ENCODE assay signal across 17 cellular contexts in the genomic region with DNA sequence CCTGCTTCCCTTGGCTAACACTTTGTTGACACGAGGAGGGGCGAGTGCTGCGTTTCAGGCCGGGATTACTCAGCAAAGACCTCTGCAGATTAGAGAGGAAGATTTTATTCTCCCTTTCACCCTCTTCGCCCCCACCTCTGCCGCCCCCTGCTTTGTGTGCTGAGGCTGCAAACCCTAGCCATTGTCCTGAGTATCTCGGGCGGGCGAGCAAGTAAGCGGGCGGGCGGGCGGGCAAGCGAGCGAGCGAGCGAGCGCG. TPM values are rescaled to one million over a fixed set of nuclear protein-coding genes. Genes with fewer than 3 reads are reported as not detected.
DNase-seq lines count a peak whose midpoint lies in the region; ATAC-seq and TF ChIP-seq lines count a peak whose summit lies in the region.
"Had no signal": no experiment of that assay in that cellular context is flagged by ENCODE, and none has a peak within 500 bp of the region (broad histone marks: within the 10 kb centered on the region; RNA-seq: fewer than 3 reads in every experiment).

No MANE protein-coding gene starts in this region.

- H3K27me3 ChIP-seq in psoas muscle (ENCODE audit: insufficient read depth in 3 of 3, low read length in 2 of 3) = peaks cover 12 to 58% (median 16%) of the 10 kb centered on the region in 3 donors

- H3K4me3 Mint-ChIP-seq in WTC11 = peak overlapping the region; percentile 85
- H3K4me3 Mint-ChIP-seq in natural killer cell = no peak overlapping the region
- H3K4me3 Mint-ChIP-seq: activated CD4-positive, alpha-beta memory T cell treated with anti-CD3 and anti-CD28 coated beads, Interleukin-2, amount 10 ng/mL, durations not matched to agents 7 days and 5 days; stimulated activated naive CD8-positive, alpha-beta T cell treated with anti-CD3 and anti-CD28 coated beads, Interleukin-15, Interleukin-2, amounts not matched to agents 100 ng/mL and 50 ng/mL, for 24 hours had no signal

- no peak for DNase-seq in HFF-Myc (ENCODE audit: extremely low read depth, low read depth)
- peak; percentile 27 for DNase-seq in WTC11 (ENCODE audit: low spot score)
- no peak for DNase-seq in psoas muscle
- DNase-seq in natural killer cell = no peak
- no peak for DNase-seq in T-helper 1 cell
- DNase-seq in mesenteric fat pad (ENCODE audit: low spot score) = no peak
- DNase-seq: activated CD4-positive, alpha-beta memory T cell treated with anti-CD3 and anti-CD28 coated beads, Interleukin-2, amount 10 ng/mL, durations not matched to agents 7 days and 5 days; NCI-H1105; NCI-H345; stimulated activated CD4-positive, alpha-beta T cell treated with anti-CD3 and anti-CD28 coated beads, Interleukin-12 subunit alpha, Interleukin-12 subunit beta, amount 100 ng/mL, for 4 hours had no signal

- H3K27me3 Mint-ChIP-seq in WTC11 (ENCODE audit: low read depth) (peaks cover 100% of the 10 kb centered on the region), natural killer cell (ENCODE audit: low read depth in 2 of 2) (peaks cover 53 to 61% of the 10 kb centered on the region in 2 donors)

- WGBS in psoas muscle, 3 donors = 2 to 8% (median 3%) methylated on average over 19 of the region's 19 CpGs

- H3K27ac Mint-ChIP-seq in WTC11 (no peak overlapping the region), natural killer cell (no peak overlapping the region)
- H3K27ac Mint-ChIP-seq: activated CD4-positive, alpha-beta memory T cell treated with anti-CD3 and anti-CD28 coated beads, Interleukin-2, amount 10 ng/mL, durations not matched to agents 7 days and 5 days; CD14-positive monocyte; stimulated activated naive CD8-positive, alpha-beta T cell treated with anti-CD3 and anti-CD28 coated beads, Interleukin-15, Interleukin-2, amounts not matched to agents 100 ng/mL and 50 ng/mL, for 24 hours had no signal

- H3K36me3 Mint-ChIP-seq in WTC11 = no peaks in the 10 kb centered on the region
- H3K36me3 Mint-ChIP-seq in natural killer cell = peaks cover 23% of the 10 kb centered on the region
- H3K36me3 Mint-ChIP-seq: CD14-positive monocyte had no signal

- H3K4me1 ChIP-seq in psoas muscle = no peaks in the 10 kb centered on the region
- H3K4me1 ChIP-seq: left lung had no signal

- H3K9me3 ChIP-seq in iPS-18c (ENCODE audit: control insufficient read depth, insufficient read depth, low read length) = no peaks in the 10 kb centered on the region
- no peaks in the 10 kb centered on the region for H3K9me3 ChIP-seq in psoas muscle
- H3K9me3 ChIP-seq: left lung had no signal

- ATAC-seq in WTC11 (peak; percentile 1; the same call in 1 of the 2 replicates), psoas muscle (no peak), natural killer cell (no peak), GM21717 (IDR thresholded peaks at IDR 0.05; ENCODE audit: unreplicated experiment) (no peak)
- ATAC-seq: esophagus mucosa, left lung had no signal

- no peaks in the 10 kb centered on the region for H3K36me3 ChIP-seq in psoas muscle (ENCODE audit: insufficient read depth in 1 of 2, low read depth in 1 of 2)
- H3K36me3 ChIP-seq: left lung had no signal

- no peak for TF ChIP-seq CTCF in HFF-Myc (IDR thresholded peaks at IDR 0.05; ENCODE audit: low read depth, low read length, missing control alignments)
- TF ChIP-seq CTCF in WTC11 (IDR thresholded peaks at IDR 0.05) = no peak
- no peak for TF ChIP-seq CTCF in psoas muscle (IDR thresholded peaks at IDR 0.05)
- TF ChIP-seq CTCF in natural killer cell (IDR thresholded peaks at IDR 0.05) = no peak

- POLR2A ChIA-PET in WTC11 (lab: Charles Lee) = no interaction called here

- intact Hi-C loops in psoas muscle (cut with DNase I) = no loop called here
- intact Hi-C loops in natural killer cell (cut with micrococcal nuclease) = no loop called here

- no peaks in the 10 kb centered on the region for H3K9me3 Mint-ChIP-seq in WTC11
- peaks cover 0 to 2% of the 10 kb centered on the region in 2 donors for H3K9me3 Mint-ChIP-seq in natural killer cell
- H3K9me3 Mint-ChIP-seq: activated CD4-positive, alpha-beta memory T cell treated with anti-CD3 and anti-CD28 coated beads, Interleukin-2, amount 10 ng/mL, durations not matched to agents 7 days and 5 days had no signal

- H3K27ac ChIP-seq in psoas muscle = no peak overlapping the region
- H3K27ac ChIP-seq: left lung had no signal

- CTCF ChIA-PET in WTC11 (lab: Charles Lee) = no interaction called here

- peak overlapping the region; percentile 75 for H3K4me3 ChIP-seq in HFF-Myc (replicated peaks; ENCODE audit: low read depth, low read length)
- peak overlapping the region; percentile 40; the same call in 1 of the 2 replicates for H3K4me3 ChIP-seq in iPS-18c (ENCODE audit: insufficient read depth, low read depth, low read length)
- H3K4me3 ChIP-seq in psoas muscle = peak overlapping the region; percentile 44
- H3K4me3 ChIP-seq: left lung had no signal

- peaks cover 78% of the 10 kb centered on the region for H3K4me1 Mint-ChIP-seq in WTC11
- no peaks in the 10 kb centered on the region for H3K4me1 Mint-ChIP-seq in natural killer cell
- H3K4me1 Mint-ChIP-seq: CD14-positive monocyte had no signal

TF ChIP-seq in WTC11, 78 proteins besides CTCF, POLR2A, EP300 and RAD21 (continues in another document):
- TF ChIP-seq ATF2 (CRISPR knock-in tag; IDR thresholded peaks at IDR 0.05; ENCODE audit: borderline replicate concordance, low read depth) (no peak), JAZF1 (CRISPR knock-in tag; IDR thresholded peaks at IDR 0.05) (no peak), KAT7 (CRISPR knock-in tag; IDR thresholded peaks at IDR 0.05; ENCODE audit: borderline replicate concordance) (no peak), TEAD4 (CRISPR knock-in tag; IDR thresholded peaks at IDR 0.05) (no peak), RELA (CRISPR knock-in tag; IDR thresholded peaks at IDR 0.05; ENCODE audit: borderline replicate concordance) (no peak)
- TF ChIP-seq, protein P1, sequence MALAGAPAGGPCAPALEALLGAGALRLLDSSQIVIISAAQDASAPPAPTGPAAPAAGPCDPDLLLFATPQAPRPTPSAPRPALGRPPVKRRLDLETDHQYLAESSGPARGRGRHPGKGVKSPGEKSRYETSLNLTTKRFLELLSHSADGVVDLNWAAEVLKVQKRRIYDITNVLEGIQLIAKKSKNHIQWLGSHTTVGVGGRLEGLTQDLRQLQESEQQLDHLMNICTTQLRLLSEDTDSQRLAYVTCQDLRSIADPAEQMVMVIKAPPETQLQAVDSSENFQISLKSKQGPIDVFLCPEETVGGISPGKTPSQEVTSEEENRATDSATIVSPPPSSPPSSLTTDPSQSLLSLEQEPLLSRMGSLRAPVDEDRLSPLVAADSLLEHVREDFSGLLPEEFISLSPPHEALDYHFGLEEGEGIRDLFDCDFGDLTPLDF (CRISPR knock-in tag; IDR thresholded peaks at IDR 0.05) = no peak
- TF ChIP-seq, protein P2, sequence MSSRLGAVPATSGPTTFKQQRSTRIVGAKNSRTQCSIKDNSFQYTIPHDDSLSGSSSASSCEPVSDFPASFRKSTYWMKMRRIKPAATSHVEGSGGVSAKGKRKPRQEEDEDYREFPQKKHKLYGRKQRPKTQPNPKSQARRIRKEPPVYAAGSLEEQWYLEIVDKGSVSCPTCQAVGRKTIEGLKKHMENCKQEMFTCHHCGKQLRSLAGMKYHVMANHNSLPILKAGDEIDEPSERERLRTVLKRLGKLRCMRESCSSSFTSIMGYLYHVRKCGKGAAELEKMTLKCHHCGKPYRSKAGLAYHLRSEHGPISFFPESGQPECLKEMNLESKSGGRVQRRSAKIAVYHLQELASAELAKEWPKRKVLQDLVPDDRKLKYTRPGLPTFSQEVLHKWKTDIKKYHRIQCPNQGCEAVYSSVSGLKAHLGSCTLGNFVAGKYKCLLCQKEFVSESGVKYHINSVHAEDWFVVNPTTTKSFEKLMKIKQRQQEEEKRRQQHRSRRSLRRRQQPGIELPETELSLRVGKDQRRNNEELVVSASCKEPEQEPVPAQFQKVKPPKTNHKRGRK (CRISPR knock-in tag; IDR thresholded peaks at IDR 0.05; ENCODE audit: borderline replicate concordance) = no peak
- TF ChIP-seq, protein P3, sequence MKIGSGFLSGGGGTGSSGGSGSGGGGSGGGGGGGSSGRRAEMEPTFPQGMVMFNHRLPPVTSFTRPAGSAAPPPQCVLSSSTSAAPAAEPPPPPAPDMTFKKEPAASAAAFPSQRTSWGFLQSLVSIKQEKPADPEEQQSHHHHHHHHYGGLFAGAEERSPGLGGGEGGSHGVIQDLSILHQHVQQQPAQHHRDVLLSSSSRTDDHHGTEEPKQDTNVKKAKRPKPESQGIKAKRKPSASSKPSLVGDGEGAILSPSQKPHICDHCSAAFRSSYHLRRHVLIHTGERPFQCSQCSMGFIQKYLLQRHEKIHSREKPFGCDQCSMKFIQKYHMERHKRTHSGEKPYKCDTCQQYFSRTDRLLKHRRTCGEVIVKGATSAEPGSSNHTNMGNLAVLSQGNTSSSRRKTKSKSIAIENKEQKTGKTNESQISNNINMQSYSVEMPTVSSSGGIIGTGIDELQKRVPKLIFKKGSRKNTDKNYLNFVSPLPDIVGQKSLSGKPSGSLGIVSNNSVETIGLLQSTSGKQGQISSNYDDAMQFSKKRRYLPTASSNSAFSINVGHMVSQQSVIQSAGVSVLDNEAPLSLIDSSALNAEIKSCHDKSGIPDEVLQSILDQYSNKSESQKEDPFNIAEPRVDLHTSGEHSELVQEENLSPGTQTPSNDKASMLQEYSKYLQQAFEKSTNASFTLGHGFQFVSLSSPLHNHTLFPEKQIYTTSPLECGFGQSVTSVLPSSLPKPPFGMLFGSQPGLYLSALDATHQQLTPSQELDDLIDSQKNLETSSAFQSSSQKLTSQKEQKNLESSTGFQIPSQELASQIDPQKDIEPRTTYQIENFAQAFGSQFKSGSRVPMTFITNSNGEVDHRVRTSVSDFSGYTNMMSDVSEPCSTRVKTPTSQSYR (CRISPR knock-in tag; IDR thresholded peaks at IDR 0.05) = no peak

RNA-seq across cellular contexts. Expression of gene ISL1, which starts 6.0 kb away (rescaled TPM):
- total RNA-seq in WTC11 (2021) = 0.07 to 0.18 TPM in 2 of 3 replicates, not detected in the other
- not detected for total RNA-seq in psoas muscle
- under 1 TPM; 0.01 to 0.07 (median 0.03) TPM for polyA plus RNA-seq in psoas muscle
- total RNA-seq in natural killer cell = not detected
- total RNA-seq in mesenteric fat pad = 0.29 TPM
- total RNA-seq: activated CD4-positive, alpha-beta memory T cell treated with anti-CD3 and anti-CD28 coated beads, Interleukin-2, amount 10 ng/mL, durations not matched to agents 7 days and 5 days; esophagus mucosa; left lung; osteoblast had no signal
- polyA plus RNA-seq: CD14-positive monocyte had no signal
